8 cellular contexts compared by ENCODE assay signal in the genomic region with DNA sequence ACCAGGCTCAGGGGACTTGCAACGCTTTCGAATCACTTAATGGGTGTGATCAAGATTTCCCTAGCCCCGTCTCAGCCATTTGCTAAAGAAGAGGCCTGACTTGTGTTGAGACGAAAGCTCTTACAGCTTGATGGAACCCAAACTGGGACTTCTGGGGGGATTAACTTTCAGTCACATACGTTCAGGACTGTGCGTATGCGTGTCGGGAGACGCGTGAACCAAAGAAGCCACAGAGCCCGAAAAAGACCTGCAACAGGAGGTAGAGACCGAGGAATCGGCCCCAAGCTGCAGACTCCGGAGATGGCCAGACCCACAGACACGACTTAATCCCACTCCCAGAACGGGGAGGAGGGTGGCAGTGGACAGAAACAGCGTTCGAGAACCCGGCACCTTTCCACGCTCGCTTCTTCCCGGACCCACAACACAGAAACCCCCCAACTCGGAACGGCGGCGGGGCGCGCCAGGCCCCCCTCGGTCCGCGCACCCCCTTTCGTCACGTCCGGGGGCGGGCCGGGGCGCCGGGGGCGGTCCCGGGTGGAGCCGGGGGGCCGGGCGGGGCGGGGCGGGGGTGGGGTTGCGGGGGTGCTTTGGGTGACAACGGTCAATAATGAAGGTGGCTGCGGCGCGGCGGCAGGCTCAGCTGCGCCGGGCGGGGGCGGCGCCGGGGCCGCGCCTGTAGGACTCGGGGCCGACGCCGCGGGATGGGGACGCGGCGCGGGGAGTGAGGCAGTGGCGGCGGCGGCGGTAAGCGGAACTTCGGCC. TPM values are rescaled to one million over a fixed set of nuclear protein-coding genes. Genes with fewer than 3 reads are reported as not detected.
A peak's percentile ranks its signal among the peaks of the same experiment; 100 is the strongest.
DNase-seq lines count a peak whose midpoint lies in the region; ATAC-seq and TF ChIP-seq lines count a peak whose summit lies in the region.

ATP11B (plus strand) TSS at position 604 of the 762 bp plus-strand sequence. CDS start 256 bp downstream, outside the sequence.

- no peaks in the 10 kb centered on the region for H3K9me3 Mint-ChIP-seq in endothelial cell (ENCODE audit: unreplicated experiment)

- no peaks in the 10 kb centered on the region for H3K27me3 ChIP-seq in OCI-LY1 (ENCODE audit: insufficient read depth, low read length)

- H3K27me3 Mint-ChIP-seq in endothelial cell (ENCODE audit: unreplicated experiment): peaks cover 9% of the 10 kb centered on the region

- TF ChIP-seq CTCF in OCI-LY1 (IDR thresholded peaks at IDR 0.05; ENCODE audit: low read length): no peak
- no peak for TF ChIP-seq CTCF in endothelial cell (IDR thresholded peaks at IDR 0.05; ENCODE audit: unreplicated experiment)

- H2AFZ ChIP-seq in OCI-LY1 (ENCODE audit: low read length): peak within 1 kb of the TSS; percentile 95

- no peaks in the 10 kb centered on the region for H3K9me3 ChIP-seq in OCI-LY1 (ENCODE audit: low read length)

- H3K4me1 ChIP-seq in OCI-LY1 (ENCODE audit: insufficient read depth, low read length, severe bottlenecking): peaks cover 42% of the 10 kb centered on the region

- ATAC-seq in GM19463 (IDR thresholded peaks at IDR 0.05; ENCODE audit: unreplicated experiment): peak; percentile 74

- peak within 1 kb of the TSS; percentile 87 for H3K4me2 ChIP-seq in OCI-LY1 (ENCODE audit: low read length)

- H3K27ac ChIP-seq in OCI-LY1 (ENCODE audit: low read depth, low read length, poor library complexity, severe bottlenecking): peak within 1 kb of the TSS; percentile 79

- no peaks in the 10 kb centered on the region for H3F3A ChIP-seq in OCI-LY1 (ENCODE audit: insufficient read depth, low read length)

- no peaks in the 10 kb centered on the region for H3K36me3 Mint-ChIP-seq in endothelial cell (ENCODE audit: low read depth, unreplicated experiment)

- peak within 1 kb of the TSS; percentile 77 for H3K4me3 ChIP-seq in OCI-LY1 (ENCODE audit: low read depth, low read length, poor library complexity, severe bottlenecking)

- no peaks in the 10 kb centered on the region for H3K36me3 ChIP-seq in OCI-LY1 (ENCODE audit: insufficient read depth, low read length)

- H3K4me1 Mint-ChIP-seq in endothelial cell (ENCODE audit: unreplicated experiment): peaks cover 23% of the 10 kb centered on the region

- peak within 1 kb of the TSS; percentile 98 for H3K4me3 Mint-ChIP-seq in endothelial cell (ENCODE audit: unreplicated experiment)

- H3K9ac ChIP-seq in OCI-LY1 (ENCODE audit: low read length): peak within 1 kb of the TSS; percentile 80

- peaks cover 42% of the 10 kb centered on the region for H3K79me2 ChIP-seq in OCI-LY1 (ENCODE audit: insufficient read depth, low read length)

- H4K20me1 ChIP-seq in OCI-LY1 (ENCODE audit: insufficient read depth, low read length): no peaks in the 10 kb centered on the region

- peak within 1 kb of the TSS; percentile 92 for H3K27ac Mint-ChIP-seq in endothelial cell (ENCODE audit: unreplicated experiment)

- H3K9me2 ChIP-seq in OCI-LY1 (ENCODE audit: low read depth, low read length): no peaks in the 10 kb centered on the region

- DNase-seq in COR-L47 (lab: John Stamatoyannopoulos, UW): peak; percentile 75
- DNase-seq in HK-2 (ENCODE audit: unreplicated experiment): peak; percentile 85
- DNase-seq in activated CD8-positive, alpha-beta memory T cell treated with anti-CD3 and anti-CD28 coated beads, Interleukin-2, amount 50 U/mL, for 48 hours: peak; percentile 90
- peak; percentile 62 for DNase-seq in endothelial cell (ENCODE audit: low spot score)
- peak; percentile 87 for DNase-seq in midbrain (lab: John Stamatoyannopoulos, UW)
- DNase-seq in stimulated activated CD8-positive, alpha-beta memory T cell treated with anti-CD3 and anti-CD28 coated beads, Interleukin-15, amount 100 ng/mL, for 48 hours (ENCODE audit: low read depth in 2 of 2): peak; percentile 60 to 66

RNA-seq across cellular contexts. Expression of gene ATP11B, which starts in this region (rescaled TPM):
- total RNA-seq in endothelial cell (ENCODE audit: unreplicated experiment): 45.3 TPM

Comparison
In these comparisons a context has a peak if more than half of its experiments do, and no peak if none do; other contexts are left out.
1. Peak in every context shown above with its lines: DNase-seq, ATAC-seq, H3K4me3 ChIP-seq and H3K27ac ChIP-seq.